Comparison of ENCODE assay signal across 25 cellular contexts in genomic region chr16:2233046-2233775, GRCh38.
"Had no signal": no experiment of that assay in that cellular context is flagged by ENCODE, and none has a peak within 500 bp of the region (broad histone marks: within the 10 kb centered on the region; RNA-seq: fewer than 3 reads in every experiment).

No MANE protein-coding gene starts in this region.

- ATAC-seq: activated CD4-positive, alpha-beta T cell treated with anti-CD3 and anti-CD28 coated beads for 36 hours; T-cell had no signal

- H3K27ac ChIP-seq: breast epithelium, PC-9, VCaP had no signal

- H3K4me3 Mint-ChIP-seq: activated CD4-positive, alpha-beta memory T cell treated with anti-CD3 and anti-CD28 coated beads, Interleukin-2, amount 10 ng/mL, durations not matched to agents 7 days and 5 days; activated CD4-positive, alpha-beta T cell treated with anti-CD3 and anti-CD28 coated beads for 36 hours; activated naive CD4-positive, alpha-beta T cell treated with anti-CD3 and anti-CD28 coated beads, Interleukin-2, amount 50 U/mL, for 24 hours; T-cell had no signal

- H3K4me2 ChIP-seq: PC-9 had no signal

- H3K4me1 Mint-ChIP-seq: activated CD4-positive, alpha-beta memory T cell treated with anti-CD3 and anti-CD28 coated beads, Interleukin-2, amount 10 ng/mL, durations not matched to agents 7 days and 5 days; activated naive CD4-positive, alpha-beta T cell treated with anti-CD3 and anti-CD28 coated beads, Interleukin-2, amount 50 U/mL, for 24 hours had no signal

- H3K9me3 Mint-ChIP-seq: activated CD4-positive, alpha-beta memory T cell treated with anti-CD3 and anti-CD28 coated beads, Interleukin-2, amount 10 ng/mL, durations not matched to agents 7 days and 5 days; activated naive CD4-positive, alpha-beta T cell treated with anti-CD3 and anti-CD28 coated beads, Interleukin-2, amount 50 U/mL, for 24 hours; T-cell had no signal

- DNase-seq: activated CD4-positive, alpha-beta memory T cell treated with anti-CD3 and anti-CD28 coated beads, Interleukin-2, amount 10 ng/mL, durations not matched to agents 7 days and 5 days; activated CD4-positive, alpha-beta T cell treated with anti-CD3 and anti-CD28 coated beads for 36 hours; activated CD4-positive, alpha-beta T cell treated with anti-CD3 and anti-CD28 coated beads, Interleukin-2, amount 50 U/mL, for 1 hour; activated effector memory CD4-positive, alpha-beta T cell treated with Interleukin-2 at 50 U/mL for 16 hours; activated naive CD4-positive, alpha-beta T cell; activated T-cell treated with anti-CD3 and anti-CD28 coated beads for 4 hours; aorta; central memory CD4-positive, alpha-beta T cell; Kasumi-1; NCI-H1048; NCI-H146; NCI-H187 treated with DMSO at 0.1 percent for 48 hours; NCI-H2081 treated with DMSO at 0.1 percent for 48 hours; NCI-H345; NCI-H510A; NCI-H69; PC-9; SIG-M5; T-cell; T-helper 2 cell; T1000 had no signal

- H3K9me3 ChIP-seq: breast epithelium had no signal

- H3K4me3 ChIP-seq: breast epithelium, PC-9 had no signal

- H3K27ac Mint-ChIP-seq: activated CD4-positive, alpha-beta memory T cell treated with anti-CD3 and anti-CD28 coated beads, Interleukin-2, amount 10 ng/mL, durations not matched to agents 7 days and 5 days; activated CD4-positive, alpha-beta T cell treated with anti-CD3 and anti-CD28 coated beads for 36 hours; activated naive CD4-positive, alpha-beta T cell treated with anti-CD3 and anti-CD28 coated beads, Interleukin-2, amount 50 U/mL, for 24 hours; T-cell had no signal

- H3K27me3 ChIP-seq: breast epithelium had no signal

- H3K27me3 Mint-ChIP-seq: activated CD4-positive, alpha-beta memory T cell treated with anti-CD3 and anti-CD28 coated beads, Interleukin-2, amount 10 ng/mL, durations not matched to agents 7 days and 5 days; activated naive CD4-positive, alpha-beta T cell treated with anti-CD3 and anti-CD28 coated beads, Interleukin-2, amount 50 U/mL, for 24 hours had no signal

- FAIRE-seq: TTC549 had no signal

- H2AFZ ChIP-seq: PC-9 had no signal
